1 cellular context compared by ENCODE assay signal in genomic region chr2:240397542-240397916, GRCh38.
TF ChIP-seq lines count a peak whose summit lies in the region.

No MANE protein-coding gene starts in this region.

TF ChIP-seq in H1, 55 proteins besides CTCF, POLR2A, EP300 and RAD21:
- no peak for TF ChIP-seq SAP30 (IDR thresholded peaks at IDR 0.05; ENCODE audit: insufficient read depth, insufficient replicate concordance, low read length)
- TF ChIP-seq SP2 (IDR thresholded peaks at IDR 0.05; ENCODE audit: low read length), result no peak
- TF ChIP-seq KDM4A (IDR thresholded peaks at IDR 0.05; ENCODE audit: low read depth, low read length, severe bottlenecking), result no peak
- TF ChIP-seq SIRT6 (IDR thresholded peaks at IDR 0.05; ENCODE audit: low read length), result no peak
- TF ChIP-seq KDM5A (IDR thresholded peaks at IDR 0.05; ENCODE audit: low read length), result no peak
- TF ChIP-seq CBX8 (IDR thresholded peaks at IDR 0.05; ENCODE audit: borderline replicate concordance, low read depth, low read length), result no peak
- TF ChIP-seq RBBP5 (IDR thresholded peaks at IDR 0.05; ENCODE audit: borderline replicate concordance, low read depth, low read length), result no peak
- no peak for TF ChIP-seq RNF2 (IDR thresholded peaks at IDR 0.05; ENCODE audit: borderline replicate concordance, low read depth, low read length, missing control alignments, poor library complexity, severe bottlenecking)
- TF ChIP-seq KDM1A (IDR thresholded peaks at IDR 0.05; ENCODE audit: borderline replicate concordance, low read length), result no peak
- TF ChIP-seq MAX (IDR thresholded peaks at IDR 0.05), result no peak
- no peak for TF ChIP-seq ZNF274 (IDR thresholded peaks at IDR 0.05; ENCODE audit: borderline replicate concordance, extremely low read depth, low read length)
- TF ChIP-seq EZH2 (IDR thresholded peaks at IDR 0.05; ENCODE audit: low read depth, low read length, severe bottlenecking), result no peak
- no peak for TF ChIP-seq SP1 (IDR thresholded peaks at IDR 0.05; ENCODE audit: low read depth, low read length)
- TF ChIP-seq YY1 (IDR thresholded peaks at IDR 0.05; ENCODE audit: low read depth, low read length), result no peak
- TF ChIP-seq SRF (IDR thresholded peaks at IDR 0.05; ENCODE audit: low read depth, low read length), result no peak
